Comparison of ENCODE assay signal across 8 cellular contexts in genomic region chr7:74084722-74085578, GRCh38. TPM values are rescaled to one million over a fixed set of nuclear protein-coding genes. Genes with fewer than 3 reads are reported as not detected.
DNase-seq lines count a peak whose midpoint lies in the region; ATAC-seq and TF ChIP-seq lines count a peak whose summit lies in the region.

No MANE protein-coding gene starts in this region.

- no peak overlapping the region for H3K27ac ChIP-seq in muscle layer of duodenum (ENCODE audit: low read length)

- POLR2A ChIA-PET in AG04449 (lab: Yijun Ruan, JAX) = no interaction called here

- TF ChIP-seq CTCF in AG04449 (IDR thresholded peaks at IDR 0.05; ENCODE audit: insufficient read depth, low read length, missing control alignments) = no peak

- peaks cover 0 to 19% of the 10 kb centered on the region in 2 donors for H3K4me1 ChIP-seq in muscle layer of duodenum (ENCODE audit: control insufficient read depth in 1 of 2, insufficient read depth in 2 of 2, low read length in 2 of 2)

- no peaks in the 10 kb centered on the region for H3K27me3 ChIP-seq in muscle layer of duodenum (ENCODE audit: low read depth, low read length)

- H3K9me3 ChIP-seq in muscle layer of duodenum (ENCODE audit: control insufficient read depth in 1 of 2, low read length in 2 of 2) = no peaks in the 10 kb centered on the region

- H3K36me3 ChIP-seq in muscle layer of duodenum (ENCODE audit: control insufficient read depth in 1 of 2, insufficient read depth in 2 of 2, low read length in 2 of 2) = peaks cover 0 to 5% of the 10 kb centered on the region in 2 donors

- ATAC-seq in GM18519 (IDR thresholded peaks at IDR 0.05; ENCODE audit: low FRiP score, unreplicated experiment) (no peak), GM21723 (IDR thresholded peaks at IDR 0.05; ENCODE audit: unreplicated experiment) (no peak)

- H3K4me3 ChIP-seq in AG04449 (ENCODE audit: low read depth, low read length) = peak overlapping the region; percentile 64
- peak overlapping the region; percentile 44 to 66 for H3K4me3 ChIP-seq in muscle layer of duodenum (ENCODE audit: low read depth in 1 of 2, low read length in 2 of 2)

- DNase-seq in AG04449 (ENCODE audit: low read depth, low spot score) (no peak), LHCN-M2 (ENCODE audit: low read depth) (peak; percentile 30), cerebellar cortex (ENCODE audit: low spot score) (peak; percentile 29), COR-L47 (lab: John Stamatoyannopoulos, UW) (no peak)
- DNase-seq in activated CD4-positive, alpha-beta T cell treated with anti-CD3 and anti-CD28 coated beads, Interleukin-2, amount 50 U/mL, for 48 hours = no peak

- CTCF ChIA-PET in AG04449 (lab: Yijun Ruan, JAX) = interaction anchor here (1.0 kb wide), 1 partner anchor 219 kb away, joined by 3 read pairs; no protein-coding TSS in a partner anchor

RNA-seq across cellular contexts. Expression of gene LIMK1, which starts 1.3 kb away (rescaled TPM):
- total RNA-seq in LHCN-M2 (2014; rRNA removed) = 103 and 121 TPM in 2 replicates
- 79.1 TPM for polyA plus RNA-seq in LHCN-M2 (2012)

RNA-seq across cellular contexts. Expression of gene ELN, which starts 57.0 kb away (rescaled TPM):
- total RNA-seq in LHCN-M2 (2014; rRNA removed) = 2.1 and 3.3 TPM in 2 replicates
- 62.8 TPM for polyA plus RNA-seq in LHCN-M2 (2012)

Comparison
In these comparisons a context has a peak if more than half of its experiments do, and no peak if none do; other contexts are left out.
1. DNase-seq: peak in LHCN-M2 (single experiment) and cerebellar cortex (single experiment); none in AG04449 (single experiment), COR-L47 (single experiment) and activated CD4-positive, alpha-beta T cell treated with anti-CD3 and anti-CD28 coated beads, Interleukin-2, amount 50 U/mL, for 48 hours (0 of 2).